ENCODE assay signal across 1 cellular context in genomic region chr16:75647492-75648264, GRCh38.
A peak's percentile ranks its signal among the peaks of the same experiment; 100 is the strongest.
TF ChIP-seq lines count a peak whose summit lies in the region.

TSS of gene KARS1 (minus strand) at chr16:75647665. CDS start at chr16:75647639, 26 bp downstream.
TSS of gene TERF2IP (plus strand) at chr16:75647773. CDS start at chr16:75647883, 110 bp downstream.

TF ChIP-seq in HepG2, 621 proteins besides CTCF, POLR2A, EP300 and RAD21 (continued from another document and continues in another):
- TF ChIP-seq, protein P1, sequence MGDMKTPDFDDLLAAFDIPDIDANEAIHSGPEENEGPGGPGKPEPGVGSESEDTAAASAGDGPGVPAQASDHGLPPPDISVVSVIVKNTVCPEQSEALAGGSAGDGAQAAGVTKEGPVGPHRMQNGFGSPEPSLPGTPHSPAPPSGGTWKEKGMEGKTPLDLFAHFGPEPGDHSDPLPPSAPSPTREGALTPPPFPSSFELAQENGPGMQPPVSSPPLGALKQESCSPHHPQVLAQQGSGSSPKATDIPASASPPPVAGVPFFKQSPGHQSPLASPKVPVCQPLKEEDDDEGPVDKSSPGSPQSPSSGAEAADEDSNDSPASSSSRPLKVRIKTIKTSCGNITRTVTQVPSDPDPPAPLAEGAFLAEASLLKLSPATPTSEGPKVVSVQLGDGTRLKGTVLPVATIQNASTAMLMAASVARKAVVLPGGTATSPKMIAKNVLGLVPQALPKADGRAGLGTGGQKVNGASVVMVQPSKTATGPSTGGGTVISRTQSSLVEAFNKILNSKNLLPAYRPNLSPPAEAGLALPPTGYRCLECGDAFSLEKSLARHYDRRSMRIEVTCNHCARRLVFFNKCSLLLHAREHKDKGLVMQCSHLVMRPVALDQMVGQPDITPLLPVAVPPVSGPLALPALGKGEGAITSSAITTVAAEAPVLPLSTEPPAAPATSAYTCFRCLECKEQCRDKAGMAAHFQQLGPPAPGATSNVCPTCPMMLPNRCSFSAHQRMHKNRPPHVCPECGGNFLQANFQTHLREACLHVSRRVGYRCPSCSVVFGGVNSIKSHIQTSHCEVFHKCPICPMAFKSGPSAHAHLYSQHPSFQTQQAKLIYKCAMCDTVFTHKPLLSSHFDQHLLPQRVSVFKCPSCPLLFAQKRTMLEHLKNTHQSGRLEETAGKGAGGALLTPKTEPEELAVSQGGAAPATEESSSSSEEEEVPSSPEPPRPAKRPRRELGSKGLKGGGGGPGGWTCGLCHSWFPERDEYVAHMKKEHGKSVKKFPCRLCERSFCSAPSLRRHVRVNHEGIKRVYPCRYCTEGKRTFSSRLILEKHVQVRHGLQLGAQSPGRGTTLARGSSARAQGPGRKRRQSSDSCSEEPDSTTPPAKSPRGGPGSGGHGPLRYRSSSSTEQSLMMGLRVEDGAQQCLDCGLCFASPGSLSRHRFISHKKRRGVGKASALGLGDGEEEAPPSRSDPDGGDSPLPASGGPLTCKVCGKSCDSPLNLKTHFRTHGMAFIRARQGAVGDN (CRISPR knock-in tag; IDR thresholded peaks at IDR 0.05): peak; percentile 91
- TF ChIP-seq, protein P2, sequence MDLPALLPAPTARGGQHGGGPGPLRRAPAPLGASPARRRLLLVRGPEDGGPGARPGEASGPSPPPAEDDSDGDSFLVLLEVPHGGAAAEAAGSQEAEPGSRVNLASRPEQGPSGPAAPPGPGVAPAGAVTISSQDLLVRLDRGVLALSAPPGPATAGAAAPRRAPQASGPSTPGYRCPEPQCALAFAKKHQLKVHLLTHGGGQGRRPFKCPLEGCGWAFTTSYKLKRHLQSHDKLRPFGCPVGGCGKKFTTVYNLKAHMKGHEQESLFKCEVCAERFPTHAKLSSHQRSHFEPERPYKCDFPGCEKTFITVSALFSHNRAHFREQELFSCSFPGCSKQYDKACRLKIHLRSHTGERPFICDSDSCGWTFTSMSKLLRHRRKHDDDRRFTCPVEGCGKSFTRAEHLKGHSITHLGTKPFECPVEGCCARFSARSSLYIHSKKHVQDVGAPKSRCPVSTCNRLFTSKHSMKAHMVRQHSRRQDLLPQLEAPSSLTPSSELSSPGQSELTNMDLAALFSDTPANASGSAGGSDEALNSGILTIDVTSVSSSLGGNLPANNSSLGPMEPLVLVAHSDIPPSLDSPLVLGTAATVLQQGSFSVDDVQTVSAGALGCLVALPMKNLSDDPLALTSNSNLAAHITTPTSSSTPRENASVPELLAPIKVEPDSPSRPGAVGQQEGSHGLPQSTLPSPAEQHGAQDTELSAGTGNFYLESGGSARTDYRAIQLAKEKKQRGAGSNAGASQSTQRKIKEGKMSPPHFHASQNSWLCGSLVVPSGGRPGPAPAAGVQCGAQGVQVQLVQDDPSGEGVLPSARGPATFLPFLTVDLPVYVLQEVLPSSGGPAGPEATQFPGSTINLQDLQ (CRISPR knock-in tag; IDR thresholded peaks at IDR 0.05): peak; percentile 83
- TF ChIP-seq ZNF724P (CRISPR knock-in tag; IDR thresholded peaks at IDR 0.05; ENCODE audit: borderline replicate concordance) (0 out of 2 replicates have a peak, but pooled peaks have one; percentile 16), PLRG1 (conservative IDR thresholded peaks at IDR 0.05) (no peak), FOXA3 (CRISPR knock-in tag; IDR thresholded peaks at IDR 0.05) (no peak; the same call in none of the 2 replicates), ZNF616 (CRISPR knock-in tag; IDR thresholded peaks at IDR 0.05; ENCODE audit: low read depth) (no peak; the same call in 1 of the 2 replicates), CBX5 (CRISPR knock-in tag; IDR thresholded peaks at IDR 0.05; ENCODE audit: borderline replicate concordance) (no peak; the same call in 1 of the 2 replicates), ZEB1 (IDR thresholded peaks at IDR 0.05; ENCODE audit: insufficient replicate concordance, low read depth) (no peak), PCBP1 (IDR thresholded peaks at IDR 0.05; ENCODE audit: borderline replicate concordance, low read depth, low read length) (peak; percentile 90; the same call in 1 of the 2 replicates), MAFF (IDR thresholded peaks at IDR 0.05; ENCODE audit: low read depth, low read length) (no peak), ARNT (IDR thresholded peaks at IDR 0.05) (no peak), SRY (CRISPR knock-in tag; IDR thresholded peaks at IDR 0.05) (peak; percentile 78), GPBP1L1 (CRISPR knock-in tag; IDR thresholded peaks at IDR 0.05) (no peak), ZNF552 (CRISPR knock-in tag; IDR thresholded peaks at IDR 0.05; ENCODE audit: borderline replicate concordance) (no peak), MIER3 (CRISPR knock-in tag; IDR thresholded peaks at IDR 0.05; ENCODE audit: borderline replicate concordance) (peak; percentile 86), ZNF770 (CRISPR knock-in tag; IDR thresholded peaks at IDR 0.05) (peak; percentile 67), HMG20A (CRISPR knock-in tag; IDR thresholded peaks at IDR 0.05; ENCODE audit: borderline replicate concordance) (no peak), NR2C2 (CRISPR knock-in tag; IDR thresholded peaks at IDR 0.05; ENCODE audit: borderline replicate concordance) (peak; percentile 100), RBM39 (IDR thresholded peaks at IDR 0.05; ENCODE audit: low read depth, low read length, poor library complexity, severe bottlenecking) (peak; percentile 83), ZBTB43 (CRISPR knock-in tag; conservative IDR thresholded peaks at IDR 0.05) (peak; percentile 75), DMAP1 (CRISPR knock-in tag; IDR thresholded peaks at IDR 0.05) (peak; percentile 96), ZNF432 (CRISPR knock-in tag; IDR thresholded peaks at IDR 0.05; ENCODE audit: borderline replicate concordance) (no peak), ZNF549 (CRISPR knock-in tag; IDR thresholded peaks at IDR 0.05) (0 out of 2 replicates have a peak, but pooled peaks have one; percentile 13), YY1 (IDR thresholded peaks at IDR 0.05; ENCODE audit: insufficient read depth, insufficient replicate concordance, low read depth, low read length) (peak; percentile 98), GZF1 (CRISPR knock-in tag; IDR thresholded peaks at IDR 0.05) (no peak; the same call in 1 of the 2 replicates), SETDB1 (CRISPR knock-in tag; IDR thresholded peaks at IDR 0.05; ENCODE audit: borderline replicate concordance) (no peak), REPIN1 (CRISPR knock-in tag; IDR thresholded peaks at IDR 0.05; ENCODE audit: borderline replicate concordance, low read depth) (no peak), ELF1 (CRISPR knock-in tag; IDR thresholded peaks at IDR 0.05) (peak; percentile 85), TCF7L2 (IDR thresholded peaks at IDR 0.05; ENCODE audit: low read depth, low read length) (no peak), E2F1 (CRISPR knock-in tag; IDR thresholded peaks at IDR 0.05) (no peak), ZNF563 (CRISPR knock-in tag; IDR thresholded peaks at IDR 0.05) (peak; percentile 84; the same call in 1 of the 2 replicates), PATZ1 (CRISPR knock-in tag; IDR thresholded peaks at IDR 0.05) (peak; percentile 71; the same call in 1 of the 2 replicates), SATB2 (CRISPR knock-in tag; IDR thresholded peaks at IDR 0.05) (no peak; the same call in none of the 2 replicates), ZNF878 (CRISPR knock-in tag; IDR thresholded peaks at IDR 0.05) (peak; percentile 85; the same call in 1 of the 2 replicates)
- TF ChIP-seq, protein P3, sequence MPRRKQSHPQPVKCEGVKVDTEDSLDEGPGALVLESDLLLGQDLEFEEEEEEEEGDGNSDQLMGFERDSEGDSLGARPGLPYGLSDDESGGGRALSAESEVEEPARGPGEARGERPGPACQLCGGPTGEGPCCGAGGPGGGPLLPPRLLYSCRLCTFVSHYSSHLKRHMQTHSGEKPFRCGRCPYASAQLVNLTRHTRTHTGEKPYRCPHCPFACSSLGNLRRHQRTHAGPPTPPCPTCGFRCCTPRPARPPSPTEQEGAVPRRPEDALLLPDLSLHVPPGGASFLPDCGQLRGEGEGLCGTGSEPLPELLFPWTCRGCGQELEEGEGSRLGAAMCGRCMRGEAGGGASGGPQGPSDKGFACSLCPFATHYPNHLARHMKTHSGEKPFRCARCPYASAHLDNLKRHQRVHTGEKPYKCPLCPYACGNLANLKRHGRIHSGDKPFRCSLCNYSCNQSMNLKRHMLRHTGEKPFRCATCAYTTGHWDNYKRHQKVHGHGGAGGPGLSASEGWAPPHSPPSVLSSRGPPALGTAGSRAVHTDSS (CRISPR knock-in tag; conservative IDR thresholded peaks at IDR 0.05): 0 out of 2 replicates have a peak, but pooled peaks have one; percentile 74
- TF ChIP-seq, protein P4, sequence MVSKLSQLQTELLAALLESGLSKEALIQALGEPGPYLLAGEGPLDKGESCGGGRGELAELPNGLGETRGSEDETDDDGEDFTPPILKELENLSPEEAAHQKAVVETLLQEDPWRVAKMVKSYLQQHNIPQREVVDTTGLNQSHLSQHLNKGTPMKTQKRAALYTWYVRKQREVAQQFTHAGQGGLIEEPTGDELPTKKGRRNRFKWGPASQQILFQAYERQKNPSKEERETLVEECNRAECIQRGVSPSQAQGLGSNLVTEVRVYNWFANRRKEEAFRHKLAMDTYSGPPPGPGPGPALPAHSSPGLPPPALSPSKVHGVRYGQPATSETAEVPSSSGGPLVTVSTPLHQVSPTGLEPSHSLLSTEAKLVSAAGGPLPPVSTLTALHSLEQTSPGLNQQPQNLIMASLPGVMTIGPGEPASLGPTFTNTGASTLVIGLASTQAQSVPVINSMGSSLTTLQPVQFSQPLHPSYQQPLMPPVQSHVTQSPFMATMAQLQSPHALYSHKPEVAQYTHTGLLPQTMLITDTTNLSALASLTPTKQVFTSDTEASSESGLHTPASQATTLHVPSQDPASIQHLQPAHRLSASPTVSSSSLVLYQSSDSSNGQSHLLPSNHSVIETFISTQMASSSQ (IDR thresholded peaks at IDR 0.05; ENCODE audit: low read depth): no peak
- TF ChIP-seq, protein P4 (CRISPR knock-in tag; IDR thresholded peaks at IDR 0.05; ENCODE audit: borderline replicate concordance): peak; percentile 54
